24 cellular contexts compared by ENCODE assay signal in genomic region chr5:18527017-18527416, GRCh38.
"Had no signal": no experiment of that assay in that cellular context is flagged by ENCODE, and none has a peak within 500 bp of the region (broad histone marks: within the 10 kb centered on the region; RNA-seq: fewer than 3 reads in every experiment).

No MANE protein-coding gene starts in this region.

- ATAC-seq: body of pancreas; heart right ventricle; left lobe of liver; lower lobe of right lung; naive thymus-derived CD4-positive, alpha-beta T cell; stimulated activated naive CD8-positive, alpha-beta T cell treated with anti-CD3 and anti-CD28 coated beads, Interleukin-15, amount 100 ng/mL, for 72 hours had no signal

- H3K4me1 ChIP-seq: body of pancreas, heart right ventricle, lower lobe of right lung, prostate gland, spleen, tibial artery had no signal

- H3K4me1 Mint-ChIP-seq: activated naive CD4-positive, alpha-beta T cell treated with anti-CD3 and anti-CD28 coated beads, Interleukin-2, amount 50 U/mL, for 24 hours; immature natural killer cell; naive thymus-derived CD4-positive, alpha-beta T cell; neural crest cell; stimulated activated naive CD8-positive, alpha-beta T cell treated with anti-CD3 and anti-CD28 coated beads, Interleukin-15, amount 100 ng/mL, for 72 hours had no signal

- H3K36me3 Mint-ChIP-seq: activated naive CD4-positive, alpha-beta T cell treated with anti-CD3 and anti-CD28 coated beads, Interleukin-2, amount 50 U/mL, for 24 hours; immature natural killer cell; naive thymus-derived CD4-positive, alpha-beta T cell had no signal

- H3K27ac ChIP-seq: body of pancreas, cardiac muscle cell, heart right ventricle, lower lobe of right lung, prostate gland, spleen, tibial artery, WERI-Rb-1 had no signal

- H3K9me3 ChIP-seq: body of pancreas, prostate gland, spleen, tibial artery had no signal

- H3K27me3 Mint-ChIP-seq: activated naive CD4-positive, alpha-beta T cell treated with anti-CD3 and anti-CD28 coated beads, Interleukin-2, amount 50 U/mL, for 24 hours; dendritic cell treated with granulocyte-macrophage colony-stimulating factor and Interleukin-4, amounts not matched to agents 40 ng/mL and 50 ng/mL, for 4 days; naive thymus-derived CD4-positive, alpha-beta T cell; stimulated activated naive CD8-positive, alpha-beta T cell treated with anti-CD3 and anti-CD28 coated beads, Interleukin-15, amount 100 ng/mL, for 72 hours had no signal

- H3K27me3 ChIP-seq: body of pancreas, cardiac muscle cell, heart right ventricle, spleen, tibial artery had no signal

- H3K27ac Mint-ChIP-seq: activated naive CD4-positive, alpha-beta T cell treated with anti-CD3 and anti-CD28 coated beads, Interleukin-2, amount 50 U/mL, for 24 hours; dendritic cell treated with granulocyte-macrophage colony-stimulating factor and Interleukin-4, amounts not matched to agents 40 ng/mL and 50 ng/mL, for 4 days; immature natural killer cell; naive thymus-derived CD4-positive, alpha-beta T cell; stimulated activated naive CD8-positive, alpha-beta T cell treated with anti-CD3 and anti-CD28 coated beads, Interleukin-15, amount 100 ng/mL, for 72 hours had no signal

- H3K9me3 Mint-ChIP-seq: activated naive CD4-positive, alpha-beta T cell treated with anti-CD3 and anti-CD28 coated beads, Interleukin-2, amount 50 U/mL, for 24 hours; neural crest cell; stimulated activated naive CD8-positive, alpha-beta T cell treated with anti-CD3 and anti-CD28 coated beads, Interleukin-15, amount 100 ng/mL, for 72 hours had no signal

- H3K4me3 Mint-ChIP-seq: activated naive CD4-positive, alpha-beta T cell treated with anti-CD3 and anti-CD28 coated beads, Interleukin-2, amount 50 U/mL, for 24 hours; dendritic cell treated with granulocyte-macrophage colony-stimulating factor and Interleukin-4, amounts not matched to agents 40 ng/mL and 50 ng/mL, for 4 days; immature natural killer cell; naive thymus-derived CD4-positive, alpha-beta T cell; neural crest cell; stimulated activated naive CD8-positive, alpha-beta T cell treated with anti-CD3 and anti-CD28 coated beads, Interleukin-15, amount 100 ng/mL, for 72 hours had no signal

- H3K36me3 ChIP-seq: cardiac muscle cell, heart right ventricle, lower lobe of right lung, prostate gland, spleen, tibial artery, WERI-Rb-1 had no signal

- FAIRE-seq: TTC549 had no signal

- DNase-seq: activated CD4-positive, alpha-beta T cell treated with anti-CD3 and anti-CD28 coated beads for 1 hour; activated gamma-delta T cell treated with Interleukin-2 at 50 U/mL for 16 hours; activated T-cell treated with anti-CD3 and anti-CD28 coated beads, Interleukin-2, amount 50 U/mL, for 1 hour; anterior cingulate cortex; body of pancreas; effector CD4-positive, alpha-beta T cell; erythroblast; foreskin fibroblast; heart right ventricle; immature natural killer cell; lower lobe of right lung; naive thymus-derived CD4-positive, alpha-beta T cell; spleen; stimulated activated CD4-positive, alpha-beta T cell treated with anti-CD3 and anti-CD28 coated beads, Interleukin-4, amount 100 ng/mL, for 24 hours; stimulated activated naive CD8-positive, alpha-beta T cell treated with anti-CD3 and anti-CD28 coated beads, Interleukin-15, amount 100 ng/mL, for 72 hours; tibial artery; WERI-Rb-1 had no signal

- H3K4me3 ChIP-seq: body of pancreas, cardiac muscle cell, heart right ventricle, lower lobe of right lung, prostate gland, spleen, tibial artery had no signal
